Comparison of ENCODE assay signal across 19 cellular contexts in the genomic region with DNA sequence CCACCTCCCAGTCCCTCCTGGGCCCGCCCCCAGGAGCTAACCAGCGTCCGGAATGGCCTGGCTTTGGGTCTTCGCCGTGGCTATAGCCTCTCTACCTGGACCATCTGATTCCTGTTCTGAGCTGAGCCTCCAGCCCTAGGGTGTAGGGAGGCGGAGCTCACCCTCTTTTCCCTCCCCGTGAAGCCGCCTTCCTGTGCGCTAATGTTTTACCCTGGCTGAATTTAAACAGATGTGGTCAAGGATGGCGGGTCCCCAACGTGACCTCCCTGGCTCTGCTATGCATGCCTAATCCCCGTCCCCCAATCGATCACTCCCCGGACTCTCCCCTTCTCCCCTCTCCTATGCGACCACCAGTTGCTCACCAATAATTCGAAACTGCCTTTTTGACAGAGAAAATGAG.
DNase-seq lines count a peak whose midpoint lies in the region; ATAC-seq, FAIRE-seq and TF ChIP-seq lines count a peak whose summit lies in the region.
"Had no signal": no experiment of that assay in that cellular context is flagged by ENCODE, and none has a peak within 500 bp of the region (broad histone marks: within the 10 kb centered on the region; RNA-seq: fewer than 3 reads in every experiment).

No MANE protein-coding gene starts in this region.

- TF ChIP-seq POLR2A in H1 (IDR thresholded peaks at IDR 0.05; ENCODE audit: control extremely low read depth in 1 of 2, low read depth in 2 of 2, low read length in 2 of 2): no peak

- H3K9me3 ChIP-seq in H1 (ENCODE audit: insufficient read depth in 2 of 2, low read depth in 1 of 2, low read length in 1 of 2): no peaks in the 10 kb centered on the region; a peak in 1 of 4 replicates

- H2BK12ac ChIP-seq in H1 (ENCODE audit: low read depth, low read length): 0 out of 2 replicates have a peak overlapping the region, but pooled peaks have one; percentile 27

- peaks cover 21 to 25% of the 10 kb centered on the region in 2 donors for H3K27me3 Mint-ChIP-seq in natural killer cell treated with Interleukin-12 subunit alpha and Interleukin-12 subunit beta and Interleukin-15 and Interleukin-18, amount 100 ng/mL, for 72 hours
- H3K27me3 Mint-ChIP-seq in natural killer cell (ENCODE audit: low read depth in 2 of 2): peaks cover 6 to 23% of the 10 kb centered on the region in 2 donors
- H3K27me3 Mint-ChIP-seq in type B pancreatic cell: no peaks in the 10 kb centered on the region

- no peak overlapping the region for H2BK15ac ChIP-seq in H1 (ENCODE audit: low read length)

- no peak overlapping the region for H2AFZ ChIP-seq in KMS-11 (ENCODE audit: low read depth)
- H2AFZ ChIP-seq in H1 (ENCODE audit: low read length): no peak overlapping the region; the same call in 1 of the 2 replicates

- TF ChIP-seq EP300 in H1 (IDR thresholded peaks at IDR 0.05; ENCODE audit: borderline replicate concordance in 1 of 2, low read depth in 2 of 2, low read length in 2 of 2): no peak

- H3K18ac ChIP-seq in H1 (ENCODE audit: extremely low read depth, low read length): no peak overlapping the region

- H3K9ac ChIP-seq in KMS-11 (no peak overlapping the region), H1 (replicated peaks in 1 of 4; ENCODE audit: extremely low read depth in 1 of 4, low read depth in 3 of 4, low read length in 3 of 4) (no peak overlapping the region)

- DNase-seq in natural killer cell treated with Interleukin-12 subunit alpha and Interleukin-12 subunit beta and Interleukin-15 and Interleukin-18, amount 100 ng/mL, for 72 hours (ENCODE audit: low spot score): no peak
- DNase-seq in natural killer cell: no peak
- DNase-seq in H1 (ENCODE audit: low read depth in 1 of 2, low spot score in 2 of 2): no peak
- no peak for DNase-seq in type B pancreatic cell (ENCODE audit: extremely low spot score, unreplicated experiment)
- DNase-seq in GM10266 (ENCODE audit: extremely low spot score): no peak
- DNase-seq: ACHN, DMS79 treated with DMSO at 0.1 percent for 48 hours, MV-4-11, NCI-H1417, NCI-H187, NCI-H2227 treated with DMSO at 0.1 percent for 48 hours, NCI-H524, NCI-H82, SHP77 had no signal

- H2BK5ac ChIP-seq in H1 (ENCODE audit: low read depth, low read length): no peak overlapping the region

- no peak overlapping the region for H3K4me3 ChIP-seq in KMS-11 (IDR thresholded peaks at IDR 0.05; ENCODE audit: insufficient read depth, low read depth, low read length)
- H3K4me3 ChIP-seq in H1 (ENCODE audit: extremely low read depth in 1 of 4, insufficient read depth in 2 of 4, low read depth in 3 of 4, low read length in 4 of 4): no peak overlapping the region
- H3K4me3 ChIP-seq: SK-N-MC had no signal

- CTCF ChIA-PET in H1 (lab: Charles Lee; ENCODE audit: partially characterized antibody): interaction anchor here (0.7 to 2.7 kb wide), 10 partner anchors 11 to 222 kb away, joined by 3 to 19 read pairs (median 4); no protein-coding TSS in a partner anchor

- H2BK20ac ChIP-seq in H1 (ENCODE audit: low read length): no peak overlapping the region

- no peak overlapping the region for H3K23ac ChIP-seq in H1 (ENCODE audit: insufficient read length)

- no peak overlapping the region for H3K14ac ChIP-seq in H1 (ENCODE audit: insufficient read length)

- no peak for ATAC-seq in natural killer cell treated with Interleukin-12 subunit alpha and Interleukin-12 subunit beta and Interleukin-15 and Interleukin-18, amount 100 ng/mL, for 72 hours
- no peak for ATAC-seq in natural killer cell
- ATAC-seq in HG03097 (IDR thresholded peaks at IDR 0.05; ENCODE audit: low FRiP score, unreplicated experiment): no peak
- ATAC-seq in GM18858 (IDR thresholded peaks at IDR 0.05; ENCODE audit: unreplicated experiment): no peak
- ATAC-seq: HCT116 had no signal

- H3K4me1 ChIP-seq in KMS-11 (ENCODE audit: low read depth, poor library complexity, severe bottlenecking): peaks cover 54% of the 10 kb centered on the region
- H3K4me1 ChIP-seq in H1 (replicated peaks in 1 of 4; ENCODE audit: control insufficient read depth in 3 of 4, insufficient read depth in 4 of 4, low read length in 3 of 4): peaks cover 0 to 2% (median 0%) of the 10 kb centered on the region in 4 experiments; a peak in 1 of 7 replicates

- peak overlapping the region; percentile 14 to 31 for H3K27ac Mint-ChIP-seq in natural killer cell treated with Interleukin-12 subunit alpha and Interleukin-12 subunit beta and Interleukin-15 and Interleukin-18, amount 100 ng/mL, for 72 hours
- no peak overlapping the region for H3K27ac Mint-ChIP-seq in natural killer cell
- H3K27ac Mint-ChIP-seq in type B pancreatic cell: peak overlapping the region; percentile 72

- peak overlapping the region; percentile 77; the same call in 1 of the 2 replicates for H3K4me2 ChIP-seq in KMS-11
- no peak overlapping the region for H3K4me2 ChIP-seq in H1 (ENCODE audit: insufficient read depth in 1 of 2, low read depth in 2 of 2, low read length in 2 of 2)

- no peaks in the 10 kb centered on the region for H3K79me1 ChIP-seq in H1 (ENCODE audit: low read depth, low read length)

- intact Hi-C loops in natural killer cell (cut with micrococcal nuclease): no loop called here

- no peak overlapping the region for H3K56ac ChIP-seq in H1 (replicated peaks; ENCODE audit: insufficient read length, low read depth, low read length)

- H3K4me3 Mint-ChIP-seq in natural killer cell treated with Interleukin-12 subunit alpha and Interleukin-12 subunit beta and Interleukin-15 and Interleukin-18, amount 100 ng/mL, for 72 hours: no peak overlapping the region
- H3K4me3 Mint-ChIP-seq in natural killer cell (no peak overlapping the region), type B pancreatic cell (no peak overlapping the region)

- H3K27ac ChIP-seq in KMS-11 (no peak overlapping the region), H1 (ENCODE audit: low read depth, low read length) (no peak overlapping the region)
- H3K27ac ChIP-seq: SK-N-MC had no signal

- H3K4me1 Mint-ChIP-seq in natural killer cell treated with Interleukin-12 subunit alpha and Interleukin-12 subunit beta and Interleukin-15 and Interleukin-18, amount 100 ng/mL, for 72 hours (ENCODE audit: low read depth in 2 of 2): peaks cover 60 to 67% of the 10 kb centered on the region in 2 donors
- H3K4me1 Mint-ChIP-seq in natural killer cell: peaks cover 51 to 71% of the 10 kb centered on the region in 2 donors
- H3K4me1 Mint-ChIP-seq in type B pancreatic cell (ENCODE audit: unreplicated experiment): peaks cover 11% of the 10 kb centered on the region

- POLR2A ChIA-PET in H1 (lab: Charles Lee; ENCODE audit: partially characterized antibody): no interaction called here

- H3K79me2 ChIP-seq in KMS-11 (ENCODE audit: insufficient read depth, low read depth) (no peaks in the 10 kb centered on the region), H1 (ENCODE audit: control insufficient read depth in 1 of 2, insufficient read depth in 2 of 2, low read length in 2 of 2) (no peaks in the 10 kb centered on the region)

- H3K36me3 ChIP-seq in KMS-11 (ENCODE audit: insufficient read depth) (no peaks in the 10 kb centered on the region), H1 (ENCODE audit: control insufficient read depth in 2 of 4, insufficient read depth in 4 of 4, low read length in 3 of 4) (no peaks in the 10 kb centered on the region)

- no peaks in the 10 kb centered on the region for H3K27me3 ChIP-seq in KMS-11 (ENCODE audit: insufficient read depth, low read depth)
- H3K27me3 ChIP-seq in H1 (replicated peaks in 1 of 4; ENCODE audit: control insufficient read depth in 3 of 4, extremely low read depth in 1 of 4, insufficient read depth in 3 of 4, low read length in 3 of 4): no peaks in the 10 kb centered on the region

- no peak for TF ChIP-seq CTCF in natural killer cell (IDR thresholded peaks at IDR 0.05)
- TF ChIP-seq CTCF in KMS-11 (conservative IDR thresholded peaks at IDR 0.05; ENCODE audit: low read depth, low read length): no peak
- no peak for TF ChIP-seq CTCF in H1 (IDR thresholded peaks at IDR 0.05; ENCODE audit: control extremely low read depth in 1 of 3, insufficient read depth in 1 of 3, low read depth in 1 of 3, low read length in 3 of 3)
- no peak for TF ChIP-seq CTCF in type B pancreatic cell (conservative IDR thresholded peaks at IDR 0.05)
- TF ChIP-seq CTCF in GM10266 (IDR thresholded peaks at IDR 0.05; ENCODE audit: control insufficient read depth, insufficient read depth, low read depth, missing control alignments): no peak

- H2BK120ac ChIP-seq in H1 (replicated peaks; ENCODE audit: low read depth, low read length): no peak overlapping the region

- H2AK5ac ChIP-seq in H1 (ENCODE audit: low read depth, low read length): no peak overlapping the region

- no peak overlapping the region for H4K5ac ChIP-seq in H1 (ENCODE audit: insufficient read length, low read depth, low read length)

- no peak overlapping the region for H3K4ac ChIP-seq in H1 (replicated peaks; ENCODE audit: insufficient read length, low read depth, low read length)

- H3K9me3 Mint-ChIP-seq in natural killer cell treated with Interleukin-12 subunit alpha and Interleukin-12 subunit beta and Interleukin-15 and Interleukin-18, amount 100 ng/mL, for 72 hours: peaks cover 4% of the 10 kb centered on the region
- H3K9me3 Mint-ChIP-seq in natural killer cell (peaks cover 3% of the 10 kb centered on the region in 2 donors), type B pancreatic cell (peaks cover 10% of the 10 kb centered on the region)

- no peak for FAIRE-seq in H1 (lab: Jason Lieb, UNC)

- no peak overlapping the region for H4K91ac ChIP-seq in H1 (replicated peaks; ENCODE audit: insufficient read length, low read length)

- H4K8ac ChIP-seq in H1 (ENCODE audit: extremely low read depth, insufficient read depth, low read length): no peak overlapping the region

- 84% methylated on average over 14 of the region's 16 CpGs; no CpG with 5 or more reads in 1 of the 2 experiments for WGBS in H1 (ENCODE audit: extremely low coverage in 1 of 2, insufficient coverage in 1 of 2, insufficient read length in 1 of 2, insufficient replicate concordance in 2 of 2, low coverage in 1 of 2, low lambda C conversion rate in 2 of 2, missing lambda C conversion rate in 1 of 2), 2 experiments

- no peaks in the 10 kb centered on the region for H4K20me1 ChIP-seq in KMS-11 (ENCODE audit: insufficient read depth)
- H4K20me1 ChIP-seq in H1 (replicated peaks in 1 of 2; ENCODE audit: control insufficient read depth in 1 of 2, insufficient read depth in 2 of 2, low read length in 2 of 2): peaks cover 0 to 9% of the 10 kb centered on the region in 2 experiments

- peaks cover 7% of the 10 kb centered on the region for H3K36me3 Mint-ChIP-seq in natural killer cell treated with Interleukin-12 subunit alpha and Interleukin-12 subunit beta and Interleukin-15 and Interleukin-18, amount 100 ng/mL, for 72 hours
- H3K36me3 Mint-ChIP-seq in natural killer cell (no peaks in the 10 kb centered on the region), type B pancreatic cell (peaks cover 3% of the 10 kb centered on the region)

- peaks cover 9% of the 10 kb centered on the region; the same call in 1 of the 2 replicates for H3K23me2 ChIP-seq in H1 (ENCODE audit: low read depth, low read length)

- TF ChIP-seq RAD21 in H1 (IDR thresholded peaks at IDR 0.05 in 1 of 2, conservative IDR thresholded peaks at IDR 0.05 in 1 of 2; ENCODE audit: low read depth in 2 of 2, low read length in 2 of 2): no peak

TF ChIP-seq in H1, 55 proteins besides CTCF, POLR2A, EP300 and RAD21 (continues in another document):
- TF ChIP-seq EZH2 (IDR thresholded peaks at IDR 0.05; ENCODE audit: low read depth, low read length, severe bottlenecking) (no peak), TBP (IDR thresholded peaks at IDR 0.05; ENCODE audit: low read depth, low read length) (no peak), CBX5 (IDR thresholded peaks at IDR 0.05; ENCODE audit: low read depth, low read length) (no peak)

Comparison
In these comparisons a context has a peak if more than half of its experiments do, and no peak if none do; other contexts are left out.
1. H3K27ac Mint-ChIP-seq: peak in natural killer cell treated with Interleukin-12 subunit alpha and Interleukin-12 subunit beta and Interleukin-15 and Interleukin-18, amount 100 ng/mL, for 72 hours (2 of 2) and type B pancreatic cell (single experiment); none in natural killer cell (0 of 2).